Comparison of ENCODE assay signal across 14 cellular contexts in the genomic region with DNA sequence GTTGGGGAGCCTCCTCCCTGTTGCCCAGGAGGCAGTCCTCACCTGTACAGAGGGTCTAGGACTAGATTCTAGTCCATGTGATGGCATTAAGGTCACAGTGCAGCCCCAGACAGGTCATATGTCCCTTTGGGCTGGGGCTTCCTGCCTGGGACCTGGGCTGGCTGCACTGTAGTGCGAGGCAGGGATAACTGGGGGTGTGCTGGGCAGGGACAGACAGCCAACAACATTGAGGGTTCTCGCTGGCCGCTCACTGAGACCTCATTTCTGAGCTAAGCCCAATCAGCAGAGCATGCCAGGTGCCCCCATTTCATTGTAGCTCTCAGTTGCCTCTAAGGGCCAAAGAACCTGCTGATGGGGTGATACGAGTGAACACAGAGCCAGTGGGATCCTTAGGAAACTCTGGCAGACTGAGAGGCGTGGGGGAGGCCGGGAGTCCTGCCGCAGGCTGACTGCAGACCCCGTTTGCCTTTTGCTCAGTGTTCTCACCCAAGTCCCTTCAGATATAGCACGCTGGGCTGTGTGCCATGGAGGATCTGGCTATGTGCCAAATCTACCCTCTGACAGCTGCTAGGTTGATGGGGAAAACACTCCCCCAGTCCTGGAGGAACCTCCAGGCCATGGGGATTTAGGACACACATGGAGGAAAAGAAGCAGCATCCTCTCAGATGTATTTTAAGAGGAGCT. TPM values are rescaled to one million over a fixed set of nuclear protein-coding genes. Genes with fewer than 3 reads are reported as not detected.
DNase-seq lines count a peak whose midpoint lies in the region; ATAC-seq, FAIRE-seq and TF ChIP-seq lines count a peak whose summit lies in the region.
"Had no signal": no experiment of that assay in that cellular context is flagged by ENCODE, and none has a peak within 500 bp of the region (broad histone marks: within the 10 kb centered on the region; RNA-seq: fewer than 3 reads in every experiment).

No MANE protein-coding gene starts in this region.

- no peaks in the 10 kb centered on the region for H3K36me3 ChIP-seq in aorta (ENCODE audit: control insufficient read depth in 1 of 2, insufficient read depth in 2 of 2, low read length in 1 of 2)
- H3K36me3 ChIP-seq: tibial artery had no signal

- WGBS in aorta, 2 donors: 56 to 66% methylated on average over 9 of the region's 9 CpGs

- no peaks in the 10 kb centered on the region for H3K27me3 ChIP-seq in aorta (ENCODE audit: control insufficient read depth in 1 of 2, insufficient read depth in 2 of 2, low read length in 1 of 2)
- H3K27me3 ChIP-seq: left lung, tibial artery had no signal

- H3K4me3 ChIP-seq in fibroblast of pulmonary artery (replicated peaks; ENCODE audit: low read depth, low read length) (no peak overlapping the region), aorta (ENCODE audit: low read length in 2 of 2) (no peak overlapping the region)
- H3K4me3 ChIP-seq: left lung, tibial artery had no signal

- TF ChIP-seq POLR2A in H54 (IDR thresholded peaks at IDR 0.05; ENCODE audit: low read depth, low read length): no peak

- no peak overlapping the region for H3K27ac ChIP-seq in aorta (ENCODE audit: low read depth in 1 of 2, low read length in 2 of 2)
- H3K27ac ChIP-seq: tibial artery had no signal

- DNase-seq in NCI-H1092 (lab: John Stamatoyannopoulos, UW) (peak; percentile 55), NCI-H524 treated with DMSO at 0.1 percent for 48 hours (lab: John Stamatoyannopoulos, UW) (peak; percentile 39), fibroblast of pulmonary artery (ENCODE audit: low read depth) (peak; percentile 80), posterior vena cava (ENCODE audit: low spot score) (peak; percentile 42), aorta (no peak), H54 (ENCODE audit: insufficient read length, low spot score) (no peak), HuH-7.5 (ENCODE audit: low spot score) (no peak)
- DNase-seq: CD4-positive, CD25-positive, alpha-beta regulatory T cell; effector memory CD4-positive, alpha-beta T cell; glutamatergic neuron; left lung; stimulated activated CD4-positive, alpha-beta T cell treated with anti-CD3 and anti-CD28 coated beads, Interleukin-15, amount 100 ng/mL, for 24 hours had no signal

- no peaks in the 10 kb centered on the region for H3K4me1 ChIP-seq in aorta (ENCODE audit: control insufficient read depth in 1 of 2, insufficient read depth in 2 of 2, low read length in 2 of 2)

- intact Hi-C loops in posterior vena cava (cut with DNase I): loop anchor here (5.0 kb wide), 2 partner anchors 38 to 203 kb away; no protein-coding TSS in a partner anchor
- intact Hi-C loops in aorta (cut with DNase I): loop anchor here in 1 of 2 donors (10.0 kb wide), 1 partner anchor 350 kb away; no protein-coding TSS in a partner anchor

- ATAC-seq in aorta (ENCODE audit: low FRiP score) (no peak), HG03432 (IDR thresholded peaks at IDR 0.05; ENCODE audit: unreplicated experiment) (no peak)
- ATAC-seq: left lung had no signal

- TF ChIP-seq CTCF in fibroblast of pulmonary artery (IDR thresholded peaks at IDR 0.05; ENCODE audit: low read length, missing control alignments): no peak

- no peak for FAIRE-seq in H54 (lab: Jason Lieb, UNC)

- H3K9me3 ChIP-seq in aorta (ENCODE audit: control insufficient read depth, low read length): no peaks in the 10 kb centered on the region
- H3K9me3 ChIP-seq: left lung, tibial artery had no signal

RNA-seq across cellular contexts. Expression of a gene that starts 51.9 kb away (rescaled TPM):
- total RNA-seq in posterior vena cava: 10 to 100 TPM; 42.1 to 46.8 TPM
- 10 to 100 TPM; 21.3 to 28.8 TPM for total RNA-seq in aorta
- polyA plus RNA-seq in aorta: 10 to 100 TPM in 1 of 2 donors, 1 to 10 TPM in 1; 3.1 to 13.8 TPM

Comparison
In these comparisons a context has a peak if more than half of its experiments do, and no peak if none do; other contexts are left out.
1. DNase-seq: peak in NCI-H1092 (single experiment), NCI-H524 treated with DMSO at 0.1 percent for 48 hours (single experiment), fibroblast of pulmonary artery (single experiment) and posterior vena cava (single experiment); none in aorta (0 of 2), H54 (single experiment) and HuH-7.5 (single experiment).